Comparison of ENCODE assay signal across 19 cellular contexts in genomic region chr15:35312355-35312754, GRCh38.
A peak's percentile ranks its signal among the peaks of the same experiment; 100 is the strongest.
DNase-seq lines count a peak whose midpoint lies in the region; ATAC-seq and TF ChIP-seq lines count a peak whose summit lies in the region.
"Had no signal": no experiment of that assay in that cellular context is flagged by ENCODE, and none has a peak within 500 bp of the region (broad histone marks: within the 10 kb centered on the region; RNA-seq: fewer than 3 reads in every experiment).

No MANE protein-coding gene starts in this region.

- no peak for ATAC-seq in IMR-90 (ENCODE audit: low read depth)
- ATAC-seq in SK-N-SH treated with all-trans-retinoic acid at 6 μM for 48 hours: peak; percentile 42
- ATAC-seq in HG03460 (IDR thresholded peaks at IDR 0.05; ENCODE audit: unreplicated experiment): no peak
- ATAC-seq in HG02642 (IDR thresholded peaks at IDR 0.05; ENCODE audit: poor library complexity, unreplicated experiment): no peak
- ATAC-seq: K562 had no signal

- no peak overlapping the region for H2BK5ac ChIP-seq in IMR-90 (ENCODE audit: low read depth, low read length, poor library complexity, severe bottlenecking)
- no peak overlapping the region for H2BK5ac ChIP-seq in neuronal stem cell (ENCODE audit: low read length)

- no peak overlapping the region for H3K56ac ChIP-seq in IMR-90 (ENCODE audit: extremely low read depth, insufficient read depth, low read length)

- no TSS peak for BruUV-seq in IMR-90 (replicated peaks; lab: Mats Ljungman, UMichigan)

- no peak for TF ChIP-seq RAD21 in IMR-90 (IDR thresholded peaks at IDR 0.05; ENCODE audit: low read length)

- H4K5ac ChIP-seq in IMR-90 (ENCODE audit: low read depth, low read length): no peak overlapping the region

- CTCF ChIA-PET in IMR-90 (lab: Yijun Ruan, JAX): interaction anchor here (0.7 kb wide), 1 partner anchor 38 kb away, joined by 3 read pairs; no protein-coding TSS in a partner anchor

- TF ChIP-seq POLR2A in IMR-90 (IDR thresholded peaks at IDR 0.05; ENCODE audit: low read depth, low read length): no peak

- H2BK20ac ChIP-seq in IMR-90 (ENCODE audit: low read depth, low read length): no peak overlapping the region

- peaks cover 6% of the 10 kb centered on the region; the same call in 1 of the 2 replicates for H3K4me1 ChIP-seq in IMR-90 (ENCODE audit: control insufficient read depth, insufficient read depth, low read length)
- no peaks in the 10 kb centered on the region for H3K4me1 ChIP-seq in neuronal stem cell (ENCODE audit: control insufficient read depth in 2 of 2, insufficient read depth in 1 of 2, low read depth in 1 of 2, low read length in 2 of 2)

- H4K20me1 ChIP-seq in IMR-90 (ENCODE audit: insufficient read depth, low read length): no peaks in the 10 kb centered on the region

- H3K9me1 ChIP-seq in IMR-90 (ENCODE audit: insufficient read depth, low read length): no peaks in the 10 kb centered on the region

- no peak overlapping the region for H2BK120ac ChIP-seq in IMR-90 (ENCODE audit: low read depth, low read length)
- H2BK120ac ChIP-seq in neuronal stem cell (ENCODE audit: low read depth, low read length): no peak overlapping the region

- POLR2A ChIA-PET in IMR-90 (lab: Charles Lee; ENCODE audit: unreplicated experiment): no interaction called here

- H3K4me2 ChIP-seq in IMR-90 (ENCODE audit: low read depth, low read length) (no peak overlapping the region), neuronal stem cell (ENCODE audit: insufficient read depth, low read length, poor library complexity, severe bottlenecking) (no peak overlapping the region)

- H3K4me3 ChIP-seq in IMR-90 (ENCODE audit: insufficient read depth, low read depth, low read length) (no peak overlapping the region), fibroblast of villous mesenchyme (ENCODE audit: low read depth, low read length) (no peak overlapping the region), neuronal stem cell (ENCODE audit: low read length in 2 of 2) (no peak overlapping the region), MG63 (no peak overlapping the region)
- H3K4me3 ChIP-seq: K562, SK-N-MC had no signal

- no peak overlapping the region for H2AK9ac ChIP-seq in IMR-90 (replicated peaks; ENCODE audit: low read depth, low read length, poor library complexity)

- no CpG with 5 or more reads among the region's 1 CpG for WGBS in IMR-90 (ENCODE audit: extremely low coverage in 2 of 2, insufficient read length in 1 of 2), 2 experiments
- WGBS in neuronal stem cell (ENCODE audit: extremely low coverage in 2 of 2, insufficient read length in 2 of 2, insufficient replicate concordance in 1 of 2), 2 donors: no CpG with 5 or more reads among the region's 1 CpG

- H3K9me3 ChIP-seq in IMR-90 (ENCODE audit: control insufficient read depth, insufficient read depth, low read length) (no peaks in the 10 kb centered on the region), neuronal stem cell (replicated peaks in 1 of 2; ENCODE audit: control insufficient read depth in 2 of 2, insufficient read depth in 1 of 2, low read depth in 1 of 2, low read length in 2 of 2) (no peaks in the 10 kb centered on the region), MG63 (no peaks in the 10 kb centered on the region)

- TF ChIP-seq CTCF in IMR-90 (conservative IDR thresholded peaks at IDR 0.05; ENCODE audit: low read depth, low read length): no peak
- TF ChIP-seq CTCF in fibroblast of villous mesenchyme (IDR thresholded peaks at IDR 0.05; ENCODE audit: insufficient read depth, low read depth, low read length): no peak

- H3K4ac ChIP-seq in IMR-90 (ENCODE audit: low read depth, low read length) (no peak overlapping the region), neuronal stem cell (ENCODE audit: low read length) (no peak overlapping the region)

- DNase-seq in IMR-90: no peak
- DNase-seq in fibroblast of villous mesenchyme (ENCODE audit: low read depth): peak; percentile 72
- DNase-seq in neuronal stem cell (ENCODE audit: low spot score): no peak
- DNase-seq in nucleus accumbens (lab: John Stamatoyannopoulos, UW): no peak
- no peak for DNase-seq in MG63
- DNase-seq: DMS53, MM.1S, NCI-H1048, NCI-H1417 treated with DMSO at 0.1 percent for 48 hours, NCI-H187, NCI-H2107, NCI-H446 treated with DMSO at 0.1 percent for 48 hours, RPMI8226, SHP77 had no signal

- H2AFZ ChIP-seq in IMR-90 (replicated peaks; ENCODE audit: low read length, poor library complexity) (no peak overlapping the region), neuronal stem cell (ENCODE audit: low read length) (peak overlapping the region; percentile 30)

- H2AK5ac ChIP-seq in IMR-90 (ENCODE audit: low read depth, low read length) (no peak overlapping the region), neuronal stem cell (ENCODE audit: low read depth, low read length) (no peak overlapping the region)

- no peak overlapping the region for H3K27ac ChIP-seq in IMR-90 (ENCODE audit: insufficient read depth, low read length)
- H3K27ac ChIP-seq in neuronal stem cell (replicated peaks; ENCODE audit: low read length): no peak overlapping the region
- H3K27ac ChIP-seq: SK-N-MC had no signal

- H3K23ac ChIP-seq in IMR-90 (ENCODE audit: low read depth, low read length) (no peak overlapping the region), neuronal stem cell (ENCODE audit: low read depth, low read length, poor library complexity) (no peak overlapping the region)

- in situ Hi-C loops in IMR-90 (cut with MboI; ENCODE audit: low sequenced_read_pairs): no loop called here

- H3K18ac ChIP-seq in IMR-90 (ENCODE audit: low read depth, low read length) (peak overlapping the region; percentile 12; the same call in 1 of the 2 replicates), neuronal stem cell (ENCODE audit: low read length) (no peak overlapping the region)

- H4K8ac ChIP-seq in IMR-90 (ENCODE audit: low read depth in 2 of 2, low read length in 2 of 2) (no peak overlapping the region), neuronal stem cell (ENCODE audit: low read depth, low read length) (no peak overlapping the region)

- H3K9ac ChIP-seq in IMR-90 (ENCODE audit: low read depth, low read length) (no peak overlapping the region), neuronal stem cell (ENCODE audit: low read depth, low read length, poor library complexity) (no peak overlapping the region)

- H3K14ac ChIP-seq in IMR-90 (replicated peaks; ENCODE audit: low read depth, low read length) (no peak overlapping the region), neuronal stem cell (ENCODE audit: low read length) (no peak overlapping the region)

- no peak overlapping the region for H2BK12ac ChIP-seq in neuronal stem cell (ENCODE audit: low read length)

- intact Hi-C loops in IMR-90 (cut with micrococcal nuclease): no loop called here

- H3K36me3 ChIP-seq in IMR-90 (ENCODE audit: control insufficient read depth, insufficient read depth, low read length) (no peaks in the 10 kb centered on the region), neuronal stem cell (replicated peaks in 1 of 2; ENCODE audit: control insufficient read depth in 2 of 2, insufficient read depth in 2 of 2, low read length in 2 of 2) (no peaks in the 10 kb centered on the region), MG63 (no peaks in the 10 kb centered on the region)

- H3K79me1 ChIP-seq in IMR-90 (ENCODE audit: low read depth in 1 of 2, low read length in 2 of 2) (no peaks in the 10 kb centered on the region), neuronal stem cell (ENCODE audit: low read depth, low read length) (no peaks in the 10 kb centered on the region)

- dilution Hi-C loops in IMR-90 (cut with HindIII; ENCODE audit: low sequenced_read_pairs, unreplicated experiment): no loop called here

- H3K27me3 ChIP-seq in IMR-90 (ENCODE audit: control insufficient read depth, insufficient read depth, low read length) (no peaks in the 10 kb centered on the region), neuronal stem cell (ENCODE audit: control insufficient read depth in 3 of 3, insufficient read depth in 3 of 3, low read depth in 1 of 3, low read length in 3 of 3) (no peaks in the 10 kb centered on the region), MG63 (no peaks in the 10 kb centered on the region)

- H4K91ac ChIP-seq in IMR-90 (ENCODE audit: insufficient read depth, low read depth, low read length) (no peak overlapping the region), neuronal stem cell (ENCODE audit: low read depth, low read length, poor library complexity) (no peak overlapping the region)

- no peak overlapping the region for H2BK15ac ChIP-seq in IMR-90 (ENCODE audit: low read depth, low read length)
- H2BK15ac ChIP-seq in neuronal stem cell (ENCODE audit: low read length): no peak overlapping the region

TF ChIP-seq in IMR-90, 13 proteins besides CTCF, POLR2A, EP300 and RAD21:
- TF ChIP-seq NFE2L2 (IDR thresholded peaks at IDR 0.05; ENCODE audit: low read depth, low read length): no peak
- TF ChIP-seq CEBPB (IDR thresholded peaks at IDR 0.05; ENCODE audit: low read depth, low read length): peak; percentile 66; the same call in 1 of the 2 replicates

TF ChIP-seq in SK-N-SH treated with all-trans-retinoic acid at 6 μM for 48 hours, 23 proteins besides CTCF, POLR2A, EP300 and RAD21 (continues in another document):
- TF ChIP-seq RARB (CRISPR knock-in tag; IDR thresholded peaks at IDR 0.05) (0 out of 2 replicates have a peak, but pooled peaks have one; percentile 23), GLIS3 (CRISPR knock-in tag; IDR thresholded peaks at IDR 0.05) (no peak), TCF4 (CRISPR knock-in tag; IDR thresholded peaks at IDR 0.05; ENCODE audit: borderline replicate concordance) (peak; percentile 80; the same call in 1 of the 2 replicates), ZC3H10 (CRISPR knock-in tag; IDR thresholded peaks at IDR 0.05) (peak; percentile 63)
- TF ChIP-seq, protein P1, sequence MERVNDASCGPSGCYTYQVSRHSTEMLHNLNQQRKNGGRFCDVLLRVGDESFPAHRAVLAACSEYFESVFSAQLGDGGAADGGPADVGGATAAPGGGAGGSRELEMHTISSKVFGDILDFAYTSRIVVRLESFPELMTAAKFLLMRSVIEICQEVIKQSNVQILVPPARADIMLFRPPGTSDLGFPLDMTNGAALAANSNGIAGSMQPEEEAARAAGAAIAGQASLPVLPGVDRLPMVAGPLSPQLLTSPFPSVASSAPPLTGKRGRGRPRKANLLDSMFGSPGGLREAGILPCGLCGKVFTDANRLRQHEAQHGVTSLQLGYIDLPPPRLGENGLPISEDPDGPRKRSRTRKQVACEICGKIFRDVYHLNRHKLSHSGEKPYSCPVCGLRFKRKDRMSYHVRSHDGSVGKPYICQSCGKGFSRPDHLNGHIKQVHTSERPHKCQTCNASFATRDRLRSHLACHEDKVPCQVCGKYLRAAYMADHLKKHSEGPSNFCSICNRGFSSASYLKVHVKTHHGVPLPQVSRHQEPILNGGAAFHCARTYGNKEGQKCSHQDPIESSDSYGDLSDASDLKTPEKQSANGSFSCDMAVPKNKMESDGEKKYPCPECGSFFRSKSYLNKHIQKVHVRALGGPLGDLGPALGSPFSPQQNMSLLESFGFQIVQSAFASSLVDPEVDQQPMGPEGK (CRISPR knock-in tag; IDR thresholded peaks at IDR 0.05; ENCODE audit: borderline replicate concordance): peak; percentile 80; the same call in 1 of the 2 replicates
